ENCODE assay signal across 1 cellular context in genomic region chr5:34585601-34586104, GRCh38.
A peak's percentile ranks its signal among the peaks of the same experiment; 100 is the strongest.
TF ChIP-seq lines count a peak whose summit lies in the region.

No MANE protein-coding gene starts in this region.

TF ChIP-seq in A549, 52 proteins besides CTCF, POLR2A, EP300 and RAD21 (continued from another document):
- peak; percentile 59 for TF ChIP-seq JUNB (IDR thresholded peaks at IDR 0.05)
- no peak for TF ChIP-seq CHD2 (IDR thresholded peaks at IDR 0.05; ENCODE audit: low read length, partially characterized antibody)
- TF ChIP-seq RARB (CRISPR knock-in tag; IDR thresholded peaks at IDR 0.05) = 0 out of 2 replicates have a peak, but pooled peaks have one; percentile 29
- TF ChIP-seq ZFP36 (IDR thresholded peaks at IDR 0.05; ENCODE audit: borderline replicate concordance, partially characterized antibody) = peak; percentile 18
- no peak for TF ChIP-seq CHD4 (IDR thresholded peaks at IDR 0.05; ENCODE audit: borderline replicate concordance)
